ENCODE assay signal across 8 cellular contexts in genomic region chr7:106126170-106126938, GRCh38. TPM values are rescaled to one million over a fixed set of nuclear protein-coding genes. Genes with fewer than 3 reads are reported as not detected.
DNase-seq lines count a peak whose midpoint lies in the region; ATAC-seq and TF ChIP-seq lines count a peak whose summit lies in the region.
"Had no signal": no experiment of that assay in that cellular context is flagged by ENCODE, and none has a peak within 500 bp of the region (broad histone marks: within the 10 kb centered on the region; RNA-seq: fewer than 3 reads in every experiment).

No MANE protein-coding gene starts in this region.

- POLR2A ChIA-PET in RWPE1 (lab: Yijun Ruan, JAX; ENCODE audit: low non-redundant PET), result interaction anchor here (0.6 kb wide), 1 partner anchor 44 kb away, joined by 4 read pairs; no protein-coding TSS in a partner anchor

- no peak for ATAC-seq in GM21737 (IDR thresholded peaks at IDR 0.05; ENCODE audit: unreplicated experiment)

- peak; percentile 83 for DNase-seq in HT-29 (ENCODE audit: low spot score)
- peak; percentile 64 for DNase-seq in RWPE1 (ENCODE audit: low spot score)
- DNase-seq in astrocyte of the hippocampus (ENCODE audit: low read depth, low spot score), result peak; percentile 26
- peak; percentile 40 for DNase-seq in stimulated activated CD4-positive, alpha-beta T cell treated with anti-CD3 and anti-CD28 coated beads, Interleukin-1b, Interleukin-23, amount 100 ng/mL, for 48 hours
- DNase-seq in GOT3 (lab: John Stamatoyannopoulos, UW), result no peak
- DNase-seq in GF-D8 (lab: John Stamatoyannopoulos, UW), result no peak
- DNase-seq: right cardiac atrium had no signal

- H3K27ac ChIP-seq in RWPE1, result no peak overlapping the region

- CTCF ChIA-PET in RWPE1 (lab: Yijun Ruan, JAX), result interaction anchor here (0.6 to 1.0 kb wide), 2 partner anchors 50 to 995 kb away, joined by 3 to 4 read pairs; no protein-coding TSS in a partner anchor

- TF ChIP-seq CTCF in RWPE1 (conservative IDR thresholded peaks at IDR 0.05; ENCODE audit: low read depth), result no peak

RNA-seq across cellular contexts. Expression of gene SYPL1, which starts 14.2 kb away (rescaled TPM):
- total RNA-seq in HT-29 (2014; rRNA removed; shearing (Covaris generic)), result 33.1 and 48.0 TPM in 2 replicates

Comparison
In these comparisons a context has a peak if more than half of its experiments do, and no peak if none do; other contexts are left out.
1. DNase-seq: peak in HT-29 (single experiment), RWPE1 (single experiment), astrocyte of the hippocampus (single experiment) and stimulated activated CD4-positive, alpha-beta T cell treated with anti-CD3 and anti-CD28 coated beads, Interleukin-1b, Interleukin-23, amount 100 ng/mL, for 48 hours (single experiment); none in GOT3 (single experiment) and GF-D8 (single experiment).